Comparison of ENCODE assay signal across 27 cellular contexts in genomic region chr5:53814819-53815218, GRCh38.
"Had no signal": no experiment of that assay in that cellular context is flagged by ENCODE, and none has a peak within 500 bp of the region (broad histone marks: within the 10 kb centered on the region; RNA-seq: fewer than 3 reads in every experiment).

No MANE protein-coding gene starts in this region.

- H3K4me1 Mint-ChIP-seq: activated CD4-positive, alpha-beta T cell treated with anti-CD3 and anti-CD28 coated beads, Interleukin-2, amount 10 ng/mL, durations not matched to agents 24 days and 14 days; activated CD8-positive, alpha-beta memory T cell treated with anti-CD3 and anti-CD28 coated beads, Interleukin-2, amount 10 ng/mL, durations not matched to agents 7 days and 5 days; activated naive CD8-positive, alpha-beta T cell treated with anti-CD3 and anti-CD28 coated beads, Interleukin-2, amount 50 U/mL, for 24 hours; naive thymus-derived CD8-positive, alpha-beta T cell had no signal

- H3K27me3 ChIP-seq: neural progenitor cell, sigmoid colon, stomach, tibial nerve had no signal

- DNase-seq: activated CD4-positive, alpha-beta T cell treated with anti-CD3 and anti-CD28 coated beads, Interleukin-2, amount 10 ng/mL, durations not matched to agents 24 days and 14 days; activated CD8-positive, alpha-beta memory T cell treated with anti-CD3 and anti-CD28 coated beads, Interleukin-2, amount 10 ng/mL, durations not matched to agents 7 days and 5 days; activated CD8-positive, alpha-beta T cell treated with anti-CD3 and anti-CD28 coated beads for 36 hours; activated effector memory CD4-positive, alpha-beta T cell treated with anti-CD3 and anti-CD28 coated beads, Interleukin-2, amount 50 U/mL, for 16 hours; activated naive CD4-positive, alpha-beta T cell treated with anti-CD3 and anti-CD28 coated beads, Interleukin-2, amount 50 U/mL, for 16 hours; activated naive CD8-positive, alpha-beta T cell treated with anti-CD3 and anti-CD28 coated beads, Interleukin-2, amount 50 U/mL, for 24 hours; activated T-cell treated with anti-CD3 and anti-CD28 coated beads for 4 hours; cortex of kidney; head of caudate nucleus; hypothalamus; left ventricle myocardium superior; mammary epithelial cell; naive thymus-derived CD8-positive, alpha-beta T cell; retina; sigmoid colon; stimulated activated CD4-positive, alpha-beta T cell treated with anti-CD3 and anti-CD28 coated beads, Interleukin-15, amount 100 ng/mL, for 24 hours; stomach had no signal

- H3K9me3 Mint-ChIP-seq: activated CD4-positive, alpha-beta T cell treated with anti-CD3 and anti-CD28 coated beads, Interleukin-2, amount 10 ng/mL, durations not matched to agents 24 days and 14 days; activated CD8-positive, alpha-beta T cell treated with anti-CD3 and anti-CD28 coated beads for 36 hours; endodermal cell; neural progenitor cell; stimulated activated memory B cell treated with anti-CD40 and anti-IgM and Interleukin-4, amounts not matched to agents 10 μg/mL and 1 μg/mL and 100 μg/mL, for 72 hours had no signal

- H3K9me3 ChIP-seq: gastroesophageal sphincter, sigmoid colon, stomach, suprapubic skin, tibial nerve had no signal

- H3K4me3 ChIP-seq: gastroesophageal sphincter, neural progenitor cell, sigmoid colon, smooth muscle cell, stomach, suprapubic skin, tibial nerve had no signal

- H3K9ac ChIP-seq: neural progenitor cell had no signal

- H3K27ac ChIP-seq: epithelial cell of prostate, gastroesophageal sphincter, neural progenitor cell, sigmoid colon, stomach, suprapubic skin, tibial nerve had no signal

- H3K36me3 ChIP-seq: gastroesophageal sphincter, neural progenitor cell, sigmoid colon, stomach, suprapubic skin, tibial nerve had no signal

- H3K27ac Mint-ChIP-seq: activated CD4-positive, alpha-beta T cell treated with anti-CD3 and anti-CD28 coated beads, Interleukin-2, amount 10 ng/mL, durations not matched to agents 24 days and 14 days; activated CD8-positive, alpha-beta memory T cell treated with anti-CD3 and anti-CD28 coated beads, Interleukin-2, amount 10 ng/mL, durations not matched to agents 7 days and 5 days; activated CD8-positive, alpha-beta T cell treated with anti-CD3 and anti-CD28 coated beads for 36 hours; activated naive CD8-positive, alpha-beta T cell treated with anti-CD3 and anti-CD28 coated beads, Interleukin-2, amount 50 U/mL, for 24 hours; endodermal cell; mesothelial cell of epicardium; naive thymus-derived CD8-positive, alpha-beta T cell; neural progenitor cell; stimulated activated memory B cell treated with anti-CD40 and anti-IgM and Interleukin-4, amounts not matched to agents 10 μg/mL and 1 μg/mL and 100 μg/mL, for 72 hours had no signal

- H3K4me2 ChIP-seq: neural progenitor cell, smooth muscle cell had no signal

- ATAC-seq: activated CD8-positive, alpha-beta memory T cell treated with anti-CD3 and anti-CD28 coated beads, Interleukin-2, amount 10 ng/mL, durations not matched to agents 7 days and 5 days; activated CD8-positive, alpha-beta T cell treated with anti-CD3 and anti-CD28 coated beads for 36 hours; activated naive CD8-positive, alpha-beta T cell treated with anti-CD3 and anti-CD28 coated beads, Interleukin-2, amount 50 U/mL, for 24 hours; gastroesophageal sphincter; left ventricle myocardium superior; naive thymus-derived CD8-positive, alpha-beta T cell; stimulated activated memory B cell treated with anti-CD40 and anti-IgM and Interleukin-4, amounts not matched to agents 10 μg/mL and 1 μg/mL and 100 μg/mL, for 72 hours had no signal

- H2AFZ ChIP-seq: neural progenitor cell had no signal

- H3K4me1 ChIP-seq: gastroesophageal sphincter, neural progenitor cell, sigmoid colon, stomach, suprapubic skin, tibial nerve had no signal

- H3K36me3 Mint-ChIP-seq: activated CD8-positive, alpha-beta memory T cell treated with anti-CD3 and anti-CD28 coated beads, Interleukin-2, amount 10 ng/mL, durations not matched to agents 7 days and 5 days; mesothelial cell of epicardium; naive thymus-derived CD8-positive, alpha-beta T cell; neural progenitor cell; stimulated activated memory B cell treated with anti-CD40 and anti-IgM and Interleukin-4, amounts not matched to agents 10 μg/mL and 1 μg/mL and 100 μg/mL, for 72 hours had no signal

- H3K4me3 Mint-ChIP-seq: activated CD4-positive, alpha-beta T cell treated with anti-CD3 and anti-CD28 coated beads, Interleukin-2, amount 10 ng/mL, durations not matched to agents 24 days and 14 days; activated CD8-positive, alpha-beta memory T cell treated with anti-CD3 and anti-CD28 coated beads, Interleukin-2, amount 10 ng/mL, durations not matched to agents 7 days and 5 days; activated CD8-positive, alpha-beta T cell treated with anti-CD3 and anti-CD28 coated beads for 36 hours; activated naive CD8-positive, alpha-beta T cell treated with anti-CD3 and anti-CD28 coated beads, Interleukin-2, amount 50 U/mL, for 24 hours; endodermal cell; mesothelial cell of epicardium; naive thymus-derived CD8-positive, alpha-beta T cell; neural progenitor cell; stimulated activated memory B cell treated with anti-CD40 and anti-IgM and Interleukin-4, amounts not matched to agents 10 μg/mL and 1 μg/mL and 100 μg/mL, for 72 hours had no signal

- FAIRE-seq: islet of Langerhans had no signal
